Comparison of ENCODE assay signal across 12 cellular contexts in genomic region chr10:119025336-119025735, GRCh38. TPM values are rescaled to one million over a fixed set of nuclear protein-coding genes. Genes with fewer than 3 reads are reported as not detected.
DNase-seq lines count a peak whose midpoint lies in the region; ATAC-seq and TF ChIP-seq lines count a peak whose summit lies in the region.
"Had no signal": no experiment of that assay in that cellular context is flagged by ENCODE, and none has a peak within 500 bp of the region (broad histone marks: within the 10 kb centered on the region; RNA-seq: fewer than 3 reads in every experiment).

No MANE protein-coding gene starts in this region.

- peaks cover 13% of the 10 kb centered on the region for H3K27me3 Mint-ChIP-seq in activated CD8-positive, alpha-beta memory T cell treated with anti-CD3 and anti-CD28 coated beads, Interleukin-2, amount 10 ng/mL, durations not matched to agents 7 days and 5 days

- H3K27ac Mint-ChIP-seq in activated CD8-positive, alpha-beta memory T cell treated with anti-CD3 and anti-CD28 coated beads, Interleukin-2, amount 10 ng/mL, durations not matched to agents 7 days and 5 days, result no peak overlapping the region
- H3K27ac Mint-ChIP-seq: stimulated activated naive CD8-positive, alpha-beta T cell treated with anti-CD3 and anti-CD28 coated beads, Interleukin-15, Interleukin-2, amounts not matched to agents 100 ng/mL and 50 ng/mL, for 24 hours had no signal

- peaks cover 7% of the 10 kb centered on the region for H3K4me1 ChIP-seq in right cardiac atrium (ENCODE audit: control insufficient read depth, insufficient read depth, low read length)
- H3K4me1 ChIP-seq in thyroid gland, result peaks cover 18 to 41% of the 10 kb centered on the region in 2 donors

- H3K4me3 ChIP-seq in right cardiac atrium (ENCODE audit: low read length) (no peak overlapping the region), thyroid gland (replicated peaks in 1 of 3) (no peak overlapping the region)

- H3K36me3 Mint-ChIP-seq in activated CD8-positive, alpha-beta memory T cell treated with anti-CD3 and anti-CD28 coated beads, Interleukin-2, amount 10 ng/mL, durations not matched to agents 7 days and 5 days, result no peaks in the 10 kb centered on the region

- no peak for ATAC-seq in activated CD8-positive, alpha-beta memory T cell treated with anti-CD3 and anti-CD28 coated beads, Interleukin-2, amount 10 ng/mL, durations not matched to agents 7 days and 5 days
- ATAC-seq in right cardiac atrium (peak; percentile 55 to 57), GM21825 (IDR thresholded peaks at IDR 0.05; ENCODE audit: unreplicated experiment) (no peak), GM19023 (IDR thresholded peaks at IDR 0.05; ENCODE audit: unreplicated experiment) (no peak)

- CTCF ChIA-PET in activated CD8-positive, alpha-beta memory T cell treated with anti-CD3 and anti-CD28 coated beads, Interleukin-2, amount 10 ng/mL, durations not matched to agents 7 days and 5 days (lab: Charles Lee), result no interaction called here

- H3K27ac ChIP-seq in right cardiac atrium (ENCODE audit: low read length) (peak overlapping the region; percentile 96), thyroid gland (peak overlapping the region; percentile 79 to 99 (median 94))
- H3K27ac ChIP-seq: 22Rv1 had no signal

- TF ChIP-seq POLR2A in thyroid gland (IDR thresholded peaks at IDR 0.05), result no peak

- no peak overlapping the region for H3K4me3 Mint-ChIP-seq in activated CD8-positive, alpha-beta memory T cell treated with anti-CD3 and anti-CD28 coated beads, Interleukin-2, amount 10 ng/mL, durations not matched to agents 7 days and 5 days
- H3K4me3 Mint-ChIP-seq: nephron; stimulated activated naive CD8-positive, alpha-beta T cell treated with anti-CD3 and anti-CD28 coated beads, Interleukin-15, Interleukin-2, amounts not matched to agents 100 ng/mL and 50 ng/mL, for 24 hours had no signal

- no peaks in the 10 kb centered on the region for H3K36me3 ChIP-seq in thyroid gland

- WGBS in right cardiac atrium, result 27% methylated on average over 7 of the region's 7 CpGs
- WGBS in thyroid gland, 2 donors, result 0 to 3% methylated on average over 1 to 7 of the region's 7 CpGs

- H3K27me3 ChIP-seq in right cardiac atrium (ENCODE audit: control insufficient read depth, insufficient read depth), result no peaks in the 10 kb centered on the region
- H3K27me3 ChIP-seq in thyroid gland, result no peaks in the 10 kb centered on the region

- peaks cover 2% of the 10 kb centered on the region for H3K4me1 Mint-ChIP-seq in activated CD8-positive, alpha-beta memory T cell treated with anti-CD3 and anti-CD28 coated beads, Interleukin-2, amount 10 ng/mL, durations not matched to agents 7 days and 5 days

- H3K9me3 ChIP-seq in right cardiac atrium (ENCODE audit: control insufficient read depth, low read length) (no peaks in the 10 kb centered on the region), thyroid gland (no peaks in the 10 kb centered on the region)

- DNase-seq in DMS 273 (lab: John Stamatoyannopoulos, UW; ENCODE audit: unreplicated experiment) (peak; percentile 76), DMS 273 treated with DMSO at 0.1 percent for 48 hours (lab: John Stamatoyannopoulos, UW) (no peak), right cardiac atrium (peak; percentile 83 to 92 (median 91)), thyroid gland (peak; percentile 100), OCI-M1 (lab: John Stamatoyannopoulos, UW) (no peak)
- DNase-seq in activated CD8-positive, alpha-beta memory T cell treated with anti-CD3 and anti-CD28 coated beads, Interleukin-2, amount 10 ng/mL, durations not matched to agents 7 days and 5 days, result peak; percentile 38
- DNase-seq: cerebellar nuclear complex had no signal

- intact Hi-C loops in right cardiac atrium (cut with DNase I) (loop anchor here in 1 of 4 donors (5.0 kb wide), 1 partner anchor 58 kb away; no protein-coding TSS in a partner anchor), thyroid gland (cut with DNase I) (no loop called here)

- H3K9me3 Mint-ChIP-seq in activated CD8-positive, alpha-beta memory T cell treated with anti-CD3 and anti-CD28 coated beads, Interleukin-2, amount 10 ng/mL, durations not matched to agents 7 days and 5 days (ENCODE audit: low read depth), result no peaks in the 10 kb centered on the region
- H3K9me3 Mint-ChIP-seq: nephron; stimulated activated naive CD8-positive, alpha-beta T cell treated with anti-CD3 and anti-CD28 coated beads, Interleukin-15, Interleukin-2, amounts not matched to agents 100 ng/mL and 50 ng/mL, for 24 hours had no signal

- TF ChIP-seq CTCF in thyroid gland (IDR thresholded peaks at IDR 0.05), result peak in 3 of 6 experiments; percentile 21 to 31 (median 23)

RNA-seq across cellular contexts. Expression of gene NANOS1, which starts 4.2 kb away (rescaled TPM):
- total RNA-seq in activated CD8-positive, alpha-beta memory T cell treated with anti-CD3 and anti-CD28 coated beads, Interleukin-2, amount 10 ng/mL, durations not matched to agents 7 days and 5 days, result under 1 TPM; 0.23 to 0.28 TPM
- total RNA-seq in right cardiac atrium (1 to 10 TPM; 1.0 to 7.0 (median 2.4) TPM), thyroid gland (10 to 100 TPM; 16.5 to 25.0 (median 20.4) TPM)
- polyA plus RNA-seq in right cardiac atrium, result 4.3 TPM

RNA-seq across cellular contexts. Expression of gene EIF3A, which starts 55.3 kb away (rescaled TPM):
- total RNA-seq in activated CD8-positive, alpha-beta memory T cell treated with anti-CD3 and anti-CD28 coated beads, Interleukin-2, amount 10 ng/mL, durations not matched to agents 7 days and 5 days, result 100 to 1,000 TPM; 131 to 162 TPM
- total RNA-seq in right cardiac atrium, result 100 to 1,000 TPM in 1 of 4 donors, 10 to 100 TPM in 3; 76.9 to 101 (median 88.7) TPM
- polyA plus RNA-seq in right cardiac atrium, result 35.2 TPM
- total RNA-seq in thyroid gland, result 100 to 1,000 TPM in 2 of 4 donors, 10 to 100 TPM in 2; 85.6 to 113 (median 102) TPM

Comparison
In these comparisons a context has a peak if more than half of its experiments do, and no peak if none do; other contexts are left out.
1. DNase-seq: peak in DMS 273 (single experiment), activated CD8-positive, alpha-beta memory T cell treated with anti-CD3 and anti-CD28 coated beads, Interleukin-2, amount 10 ng/mL, durations not matched to agents 7 days and 5 days (single experiment), right cardiac atrium (3 of 3) and thyroid gland (2 of 2); none in DMS 273 treated with DMSO at 0.1 percent for 48 hours (single experiment) and OCI-M1 (single experiment).
2. ATAC-seq: peak in right cardiac atrium (2 of 2); none in activated CD8-positive, alpha-beta memory T cell treated with anti-CD3 and anti-CD28 coated beads, Interleukin-2, amount 10 ng/mL, durations not matched to agents 7 days and 5 days (single experiment), GM21825 (single experiment) and GM19023 (single experiment).